ENCODE assay signal across 21 cellular contexts in genomic region chr11:45881708-45882368, GRCh38. TPM values are rescaled to one million over a fixed set of nuclear protein-coding genes. Genes with fewer than 3 reads are reported as not detected.
A peak's percentile ranks its signal among the peaks of the same experiment; 100 is the strongest.
DNase-seq lines count a peak whose midpoint lies in the region; ATAC-seq and TF ChIP-seq lines count a peak whose summit lies in the region.
"Had no signal": no experiment of that assay in that cellular context is flagged by ENCODE, and none has a peak within 500 bp of the region (broad histone marks: within the 10 kb centered on the region; RNA-seq: fewer than 3 reads in every experiment).

No MANE protein-coding gene starts in this region.

- H3K4me3 Mint-ChIP-seq in CD4-positive, alpha-beta T cell: peak overlapping the region; percentile 35
- H3K4me3 Mint-ChIP-seq: endodermal cell had no signal

- H3K4ac ChIP-seq in IMR-90 (ENCODE audit: low read depth, low read length): no peak overlapping the region

- intact Hi-C loops in CD4-positive, alpha-beta T cell (cut with DNase I, micrococcal nuclease): no loop called here
- intact Hi-C loops in IMR-90 (cut with micrococcal nuclease): no loop called here

- no TSS peak for BruUV-seq in IMR-90 (replicated peaks; lab: Mats Ljungman, UMichigan)

- H2BK120ac ChIP-seq in IMR-90 (ENCODE audit: low read depth, low read length): no peak overlapping the region

- no peak overlapping the region for H3K9ac ChIP-seq in IMR-90 (ENCODE audit: low read depth, low read length)

- no peak for ATAC-seq in CD4-positive, alpha-beta T cell (ENCODE audit: poor library complexity)
- ATAC-seq in IMR-90 (ENCODE audit: low read depth) (no peak), upper lobe of left lung (ENCODE audit: low FRiP score in 2 of 2) (no peak)
- ATAC-seq: right cardiac atrium had no signal

- H3K4me2 ChIP-seq in IMR-90 (ENCODE audit: low read depth, low read length): no peak overlapping the region

- H3K27ac ChIP-seq in CD4-positive, alpha-beta T cell (ENCODE audit: low read depth, low read length): no peak overlapping the region
- no peak overlapping the region for H3K27ac ChIP-seq in IMR-90 (ENCODE audit: insufficient read depth, low read length)
- H3K27ac ChIP-seq in upper lobe of left lung: no peak overlapping the region
- H3K27ac ChIP-seq: heart right ventricle, thoracic aorta, WERI-Rb-1 had no signal

- H3K9me1 ChIP-seq in IMR-90 (ENCODE audit: insufficient read depth, low read length): peaks cover 9% of the 10 kb centered on the region

- no peak overlapping the region for H4K8ac ChIP-seq in IMR-90 (ENCODE audit: low read depth in 2 of 2, low read length in 2 of 2)

- no peak overlapping the region for H3K18ac ChIP-seq in IMR-90 (ENCODE audit: low read depth, low read length)

- no peak overlapping the region for H2AK5ac ChIP-seq in IMR-90 (ENCODE audit: low read depth, low read length)

- H3K23ac ChIP-seq in IMR-90 (ENCODE audit: low read depth, low read length): no peak overlapping the region

- no peak for TF ChIP-seq RAD21 in IMR-90 (IDR thresholded peaks at IDR 0.05; ENCODE audit: low read length)

- H3K36me3 ChIP-seq in IMR-90 (ENCODE audit: control insufficient read depth, insufficient read depth, low read length) (peaks cover 31% of the 10 kb centered on the region), upper lobe of left lung (peaks cover 18 to 50% (median 44%) of the 10 kb centered on the region in 4 donors)

- H2BK20ac ChIP-seq in IMR-90 (ENCODE audit: low read depth, low read length): no peak overlapping the region

- H3K27ac Mint-ChIP-seq in CD4-positive, alpha-beta T cell: peak overlapping the region; percentile 36
- H3K27ac Mint-ChIP-seq: endodermal cell had no signal

- no peaks in the 10 kb centered on the region for H3K27me3 ChIP-seq in CD4-positive, alpha-beta T cell (ENCODE audit: control insufficient read depth, insufficient read depth, low read length)
- H3K27me3 ChIP-seq in IMR-90 (ENCODE audit: control insufficient read depth, insufficient read depth, low read length) (peaks cover 11% of the 10 kb centered on the region; the same call in 1 of the 2 replicates), upper lobe of left lung (peaks cover 0 to 5% (median 0%) of the 10 kb centered on the region in 4 donors)

- peaks cover 0 to 3% of the 10 kb centered on the region in 2 experiments; a peak in 1 of 4 replicates for H3K79me1 ChIP-seq in IMR-90 (ENCODE audit: low read depth in 1 of 2, low read length in 2 of 2)

- TF ChIP-seq POLR2A in IMR-90 (IDR thresholded peaks at IDR 0.05; ENCODE audit: low read depth, low read length) (no peak), upper lobe of left lung (IDR thresholded peaks at IDR 0.05) (no peak)

- DNase-seq in CD4-positive, alpha-beta T cell: no peak
- DNase-seq in IMR-90 (no peak), RPMI7951 (ENCODE audit: low read depth) (peak; percentile 21), kidney glomerular epithelial cell (lab: John Stamatoyannopoulos, UW) (peak; percentile 18), ecto neural progenitor cell (ENCODE audit: low spot score) (no peak), upper lobe of left lung (no peak)
- no peak for DNase-seq in NK-92 treated with Interleukin-12 subunit alpha and Interleukin-12 subunit beta, amount 100 ng/mL, for 24 hours (lab: John Stamatoyannopoulos, UW)
- DNase-seq: activated CD4-positive, alpha-beta T cell treated with anti-CD3 and anti-CD28 coated beads, Interleukin-2, amount 50 U/mL, for 48 hours; activated naive CD4-positive, alpha-beta T cell; activated T-cell treated with anti-CD3 and anti-CD28 coated beads for 4 hours; anterior cingulate cortex; endodermal cell; heart right ventricle; NCI-H146; NCI-H510A; SIG-M5; T-helper 2 cell; WERI-Rb-1 had no signal

- in situ Hi-C loops in IMR-90 (cut with MboI; ENCODE audit: low sequenced_read_pairs): no loop called here

- no peak for TF ChIP-seq EP300 in upper lobe of left lung (IDR thresholded peaks at IDR 0.05)

- H3K4me1 ChIP-seq in IMR-90 (ENCODE audit: control insufficient read depth, insufficient read depth, low read length) (peaks cover 2% of the 10 kb centered on the region; the same call in 1 of the 2 replicates), upper lobe of left lung (peaks cover 5 to 12% (median 8%) of the 10 kb centered on the region in 4 donors)

- H3K4me3 ChIP-seq in IMR-90 (ENCODE audit: insufficient read depth, low read depth, low read length) (no peak overlapping the region), upper lobe of left lung (no peak overlapping the region)
- H3K4me3 ChIP-seq: heart right ventricle, thoracic aorta had no signal

- H2BK15ac ChIP-seq in IMR-90 (ENCODE audit: low read depth, low read length): no peak overlapping the region

- no peak overlapping the region for H2AK9ac ChIP-seq in IMR-90 (replicated peaks; ENCODE audit: low read depth, low read length, poor library complexity)

- H3K36me3 Mint-ChIP-seq in CD4-positive, alpha-beta T cell (ENCODE audit: low read depth): peaks cover 67% of the 10 kb centered on the region

- peaks cover 11% of the 10 kb centered on the region for H3K4me1 Mint-ChIP-seq in CD4-positive, alpha-beta T cell (ENCODE audit: low read depth)

- no peak overlapping the region for H3K14ac ChIP-seq in IMR-90 (replicated peaks; ENCODE audit: low read depth, low read length)

- no peak overlapping the region for H4K5ac ChIP-seq in IMR-90 (ENCODE audit: low read depth, low read length)

- H2BK5ac ChIP-seq in IMR-90 (ENCODE audit: low read depth, low read length, poor library complexity, severe bottlenecking): no peak overlapping the region

- no peak overlapping the region for H3K56ac ChIP-seq in IMR-90 (ENCODE audit: extremely low read depth, insufficient read depth, low read length)

- peak overlapping the region; percentile 53 for H2AFZ ChIP-seq in IMR-90 (replicated peaks; ENCODE audit: low read length, poor library complexity)

- H3K9me3 Mint-ChIP-seq in CD4-positive, alpha-beta T cell: no peaks in the 10 kb centered on the region
- H3K9me3 Mint-ChIP-seq: endodermal cell had no signal

- H3K27me3 Mint-ChIP-seq in CD4-positive, alpha-beta T cell: no peaks in the 10 kb centered on the region

- 80% methylated on average over 1 of the region's 6 CpGs; no CpG with 5 or more reads in 1 of the 2 experiments for whole genome bisulfite sequencing in IMR-90 (ENCODE audit: extremely low coverage in 2 of 2, insufficient read length in 1 of 2), 2 experiments
- WGBS in upper lobe of left lung, 2 donors: 71 to 83% methylated on average over 5 to 6 of the region's 6 CpGs

- TF ChIP-seq CTCF in CD4-positive, alpha-beta T cell (IDR thresholded peaks at IDR 0.05): no peak
- TF ChIP-seq CTCF in IMR-90 (conservative IDR thresholded peaks at IDR 0.05; ENCODE audit: low read depth, low read length) (no peak), upper lobe of left lung (IDR thresholded peaks at IDR 0.05) (no peak)

- CTCF ChIA-PET in CD4-positive, alpha-beta T cell (lab: Charles Lee): no interaction called here
- CTCF ChIA-PET in IMR-90 (lab: Yijun Ruan, JAX): no interaction called here

- H3K9me3 ChIP-seq in CD4-positive, alpha-beta T cell (ENCODE audit: control insufficient read depth, low read length): no peaks in the 10 kb centered on the region
- no peaks in the 10 kb centered on the region for H3K9me3 ChIP-seq in IMR-90 (ENCODE audit: control insufficient read depth, insufficient read depth, low read length)
- no peaks in the 10 kb centered on the region for H3K9me3 ChIP-seq in upper lobe of left lung
- H3K9me3 ChIP-seq: heart right ventricle, thoracic aorta had no signal

- POLR2A ChIA-PET in CD4-positive, alpha-beta T cell (lab: Charles Lee): no interaction called here
- POLR2A ChIA-PET in IMR-90 (lab: Charles Lee; ENCODE audit: unreplicated experiment): no interaction called here

- dilution Hi-C loops in IMR-90 (cut with HindIII; ENCODE audit: low sequenced_read_pairs, unreplicated experiment): no loop called here

- H4K20me1 ChIP-seq in IMR-90 (ENCODE audit: insufficient read depth, low read length): peaks cover 24% of the 10 kb centered on the region

- H4K91ac ChIP-seq in IMR-90 (ENCODE audit: insufficient read depth, low read depth, low read length): no peak overlapping the region

RNA-seq across cellular contexts. Expression of gene MAPK8IP1, which starts 3.6 kb away (rescaled TPM):
- 1 to 10 TPM; 2.3 to 2.4 TPM for total RNA-seq in CD4-positive, alpha-beta T cell
- 6.5 and 6.9 TPM in 2 replicates for total RNA-seq in IMR-90 (2012; rRNA removed)
- polyA plus RNA-seq in IMR-90 (2012; rRNA removed): 9.6 and 12.4 TPM in 2 replicates
- 5.9 and 10.4 TPM in 2 replicates for polyA plus RNA-seq in IMR-90 (2012; cell fraction: cytosol; rRNA removed)
- 10.5 and 18.3 TPM in 2 replicates for polyA plus RNA-seq in IMR-90 (2012; cell fraction: nucleus; rRNA removed; ENCODE audit: low replicate concordance)
- total RNA-seq in RPMI7951 (2014; rRNA removed; shearing (Covaris generic)): 2.5 and 3.0 TPM in 2 replicates
- 10 to 100 TPM in 1 of 6 donors, 1 to 10 TPM in 5; 2.1 to 16.0 (median 8.7) TPM for total RNA-seq in upper lobe of left lung

RNA-seq across cellular contexts. Expression of gene FREY1, which starts 25.2 kb away (rescaled TPM):
- total RNA-seq in CD4-positive, alpha-beta T cell: 1 to 10 TPM; 5.7 to 6.0 TPM
- total RNA-seq in IMR-90 (2012; rRNA removed) (0.83 TPM in 1 of 2 replicates, not detected in the other), upper lobe of left lung (1 to 10 TPM in 3 of 6 donors, under 1 TPM in 1, not detected in 2; 0.60 to 3.2 (median 1.7) TPM)
- polyA plus RNA-seq in IMR-90 (2012; rRNA removed): 0.21 and 0.49 TPM in 2 replicates
- 0.10 and 0.11 TPM in 2 replicates for polyA plus RNA-seq in IMR-90 (2012; cell fraction: cytosol; rRNA removed)
- 1.6 and 1.7 TPM in 2 replicates for polyA plus RNA-seq in IMR-90 (2012; cell fraction: nucleus; rRNA removed; ENCODE audit: low replicate concordance)
- not detected in 2 replicates for total RNA-seq in RPMI7951 (2014; rRNA removed; shearing (Covaris generic))
- polyA plus RNA-seq: fibroblast of lung had no signal

RNA-seq across cellular contexts. Expression of gene CRY2, which starts 34.6 kb away (rescaled TPM):
- total RNA-seq in CD4-positive, alpha-beta T cell: 100 to 1,000 TPM; 248 TPM
- total RNA-seq in IMR-90 (2012; rRNA removed) (12.8 and 13.1 TPM in 2 replicates), upper lobe of left lung (100 to 1,000 TPM in 1 of 6 donors, 10 to 100 TPM in 5; 51.1 to 103 (median 63.2) TPM)
- polyA plus RNA-seq in IMR-90 (2012; rRNA removed): 10.8 and 12.2 TPM in 2 replicates
- polyA plus RNA-seq in IMR-90 (2012; cell fraction: cytosol; rRNA removed): 5.4 and 6.9 TPM in 2 replicates
- polyA plus RNA-seq in IMR-90 (2012; cell fraction: nucleus; rRNA removed; ENCODE audit: low replicate concordance): 33.2 and 38.5 TPM in 2 replicates
- 5.0 and 6.4 TPM in 2 replicates for total RNA-seq in RPMI7951 (2014; rRNA removed; shearing (Covaris generic))

RNA-seq across cellular contexts. Expression of gene PEX16, which starts 35.8 kb away (rescaled TPM):
- 10 to 100 TPM; 56.3 to 62.0 TPM for total RNA-seq in CD4-positive, alpha-beta T cell
- total RNA-seq in IMR-90 (2012; rRNA removed): 15.3 and 17.9 TPM in 2 replicates
- polyA plus RNA-seq in IMR-90 (2012; rRNA removed): 23.3 and 29.4 TPM in 2 replicates
- 34.1 and 38.2 TPM in 2 replicates for polyA plus RNA-seq in IMR-90 (2012; cell fraction: cytosol; rRNA removed)
- 48.3 and 88.8 TPM in 2 replicates for polyA plus RNA-seq in IMR-90 (2012; cell fraction: nucleus; rRNA removed; ENCODE audit: low replicate concordance)
- 17.3 and 17.4 TPM in 2 replicates for total RNA-seq in RPMI7951 (2014; rRNA removed; shearing (Covaris generic))
- 10 to 100 TPM; 22.9 to 43.0 (median 32.6) TPM for total RNA-seq in upper lobe of left lung

RNA-seq across cellular contexts. Expression of gene LARGE2, which starts 40.6 kb away (rescaled TPM):
- 1 to 10 TPM; 2.7 to 3.5 TPM for total RNA-seq in CD4-positive, alpha-beta T cell
- total RNA-seq in IMR-90 (2012; rRNA removed) (not detected in 2 replicates), upper lobe of left lung (10 to 100 TPM in 1 of 6 donors, 1 to 10 TPM in 5; 4.3 to 10.6 (median 7.1) TPM)
- polyA plus RNA-seq in IMR-90 (2012; rRNA removed): 0.03 and 0.13 TPM in 2 replicates
- 0.10 and 0.16 TPM in 2 replicates for polyA plus RNA-seq in IMR-90 (2012; cell fraction: cytosol; rRNA removed)
- 0.38 and 0.49 TPM in 2 replicates for polyA plus RNA-seq in IMR-90 (2012; cell fraction: nucleus; rRNA removed; ENCODE audit: low replicate concordance)
- 0.12 TPM in 1 of 2 replicates, not detected in the other for total RNA-seq in RPMI7951 (2014; rRNA removed; shearing (Covaris generic))
- total RNA-seq: fibroblast of lung had no signal
- polyA plus RNA-seq: fibroblast of lung had no signal

Comparison
In these comparisons a context has a peak if more than half of its experiments do, and no peak if none do; other contexts are left out.
1. DNase-seq: peak in RPMI7951 (single experiment) and kidney glomerular epithelial cell (single experiment); none in CD4-positive, alpha-beta T cell (0 of 10), IMR-90 (single experiment), NK-92 treated with Interleukin-12 subunit alpha and Interleukin-12 subunit beta, amount 100 ng/mL, for 24 hours (single experiment), ecto neural progenitor cell (single experiment) and upper lobe of left lung (0 of 2).